ENCODE assay signal across 8 cellular contexts in the genomic region with DNA sequence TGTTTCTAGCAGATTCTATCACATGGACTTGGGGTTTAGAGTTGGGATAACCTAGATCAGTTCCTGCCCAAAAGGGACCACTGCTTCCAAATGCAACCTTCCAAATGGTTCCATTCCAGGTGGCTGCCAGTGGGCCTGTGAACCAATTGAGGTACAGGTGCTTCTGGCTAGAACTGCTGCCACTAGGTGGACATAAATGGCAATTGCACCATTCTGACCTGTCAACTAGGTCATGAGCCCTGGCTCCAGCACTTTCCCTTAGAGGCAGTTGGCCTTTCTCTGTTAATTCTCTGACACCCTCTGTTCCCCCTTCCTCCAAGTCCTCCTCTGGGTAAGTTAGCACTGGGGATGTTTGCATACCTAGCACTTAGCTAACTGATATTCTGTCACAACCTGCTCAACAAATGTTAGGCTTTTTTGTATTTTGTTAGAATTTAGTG. TPM values are rescaled to one million over a fixed set of nuclear protein-coding genes. Genes with fewer than 3 reads are reported as not detected.
DNase-seq lines count a peak whose midpoint lies in the region; ATAC-seq and TF ChIP-seq lines count a peak whose summit lies in the region.

No MANE protein-coding gene starts in this region.

- H3K27me3 ChIP-seq in HL-60 (ENCODE audit: insufficient read depth, poor library complexity, severe bottlenecking) = no peaks in the 10 kb centered on the region
- H3K27me3 ChIP-seq in Peyer's patch = no peaks in the 10 kb centered on the region
- H3K27me3 ChIP-seq in left ventricle myocardium inferior (ENCODE audit: low read depth) = peaks cover 16% of the 10 kb centered on the region

- H3K4me3 Mint-ChIP-seq in activated T-cell treated with anti-CD3 and anti-CD28 coated beads, Interleukin-2, amount 50 U/mL, for 72 hours = no peak overlapping the region

- H3K9me3 Mint-ChIP-seq in activated T-cell treated with anti-CD3 and anti-CD28 coated beads, Interleukin-2, amount 50 U/mL, for 72 hours = no peaks in the 10 kb centered on the region

- H3K9me3 ChIP-seq in Peyer's patch = no peaks in the 10 kb centered on the region
- no peaks in the 10 kb centered on the region for H3K9me3 ChIP-seq in left ventricle myocardium inferior (replicated peaks)

- peak; percentile 25 for TF ChIP-seq CTCF in AG09319 (IDR thresholded peaks at IDR 0.05; ENCODE audit: low read depth, low read length)
- no peak for TF ChIP-seq CTCF in HL-60 (IDR thresholded peaks at IDR 0.05; ENCODE audit: insufficient read depth, low read length)
- TF ChIP-seq CTCF in Peyer's patch (IDR thresholded peaks at IDR 0.05) = peak; percentile 39 to 65 (median 60)
- peak; percentile 67 for TF ChIP-seq CTCF in left ventricle myocardium inferior (IDR thresholded peaks at IDR 0.05; ENCODE audit: borderline replicate concordance)

- H3K27me3 Mint-ChIP-seq in activated T-cell treated with anti-CD3 and anti-CD28 coated beads, Interleukin-2, amount 50 U/mL, for 72 hours (ENCODE audit: low read depth) = peaks cover 7% of the 10 kb centered on the region

- H3K27ac Mint-ChIP-seq in activated T-cell treated with anti-CD3 and anti-CD28 coated beads, Interleukin-2, amount 50 U/mL, for 72 hours = no peak overlapping the region

- intact Hi-C loops in left ventricle myocardium inferior (cut with micrococcal nuclease) = no loop called here

- peaks cover 12% of the 10 kb centered on the region for H3K4me1 Mint-ChIP-seq in activated T-cell treated with anti-CD3 and anti-CD28 coated beads, Interleukin-2, amount 50 U/mL, for 72 hours (ENCODE audit: low read depth)

- H3K4me3 ChIP-seq in HL-60 (replicated peaks; ENCODE audit: insufficient read depth, low read length) = no peak overlapping the region
- no peak overlapping the region for H3K4me3 ChIP-seq in Peyer's patch
- H3K4me3 ChIP-seq in left ventricle myocardium inferior = no peak overlapping the region

- DNase-seq in AG09319 (ENCODE audit: extremely low read depth, low read depth) (no peak), HL-60 (ENCODE audit: low read depth in 1 of 2, low spot score in 1 of 2) (peak; percentile 6 to 59), Peyer's patch (peak in 2 of 3 donors; percentile 47 to 78), left ventricle myocardium inferior (no peak)
- DNase-seq in activated T-cell treated with anti-CD3 and anti-CD28 coated beads, Interleukin-2, amount 50 U/mL, for 72 hours = peak; percentile 48 to 61
- DNase-seq in stimulated activated CD4-positive, alpha-beta T cell treated with anti-CD3 and anti-CD28 coated beads, Interleukin-1b, Interleukin-23, amount 100 ng/mL, for 48 hours = peak; percentile 55

- ATAC-seq in GM18861 (IDR thresholded peaks at IDR 0.05; ENCODE audit: unreplicated experiment) (peak; percentile 62), GM18502 (IDR thresholded peaks at IDR 0.05; ENCODE audit: poor library complexity, unreplicated experiment) (no peak)
- peak; percentile 81 to 95 for ATAC-seq in activated T-cell treated with anti-CD3 and anti-CD28 coated beads, Interleukin-2, amount 50 U/mL, for 72 hours (replicated peaks in 1 of 2)

- no peaks in the 10 kb centered on the region for H3K36me3 Mint-ChIP-seq in activated T-cell treated with anti-CD3 and anti-CD28 coated beads, Interleukin-2, amount 50 U/mL, for 72 hours (ENCODE audit: insufficient read depth in 2 of 2)

- H3K36me3 ChIP-seq in Peyer's patch (no peaks in the 10 kb centered on the region), left ventricle myocardium inferior (no peaks in the 10 kb centered on the region)

- no peak for TF ChIP-seq POLR2A in Peyer's patch (IDR thresholded peaks at IDR 0.05)

- H3K27ac ChIP-seq in HL-60 (replicated peaks) (no peak overlapping the region), Peyer's patch (no peak overlapping the region), left ventricle myocardium inferior (replicated peaks) (no peak overlapping the region)

- no peaks in the 10 kb centered on the region for H3K4me1 ChIP-seq in Peyer's patch
- no peaks in the 10 kb centered on the region for H3K4me1 ChIP-seq in left ventricle myocardium inferior

RNA-seq across cellular contexts. Expression of gene HEMGN, which starts 16.6 kb away (rescaled TPM):
- total RNA-seq in Peyer's patch = not detected
- 1 to 10 TPM; 1.1 to 1.5 TPM for total RNA-seq in activated T-cell treated with anti-CD3 and anti-CD28 coated beads, Interleukin-2, amount 50 U/mL, for 72 hours
- 0.14 TPM for total RNA-seq in left ventricle myocardium inferior

RNA-seq across cellular contexts. Expression of gene ANP32B, which starts 28.6 kb away (rescaled TPM):
- total RNA-seq in Peyer's patch = 10 to 100 TPM; 25.4 to 57.8 (median 36.6) TPM
- 100 to 1,000 TPM; 361 to 433 TPM for total RNA-seq in activated T-cell treated with anti-CD3 and anti-CD28 coated beads, Interleukin-2, amount 50 U/mL, for 72 hours
- total RNA-seq in left ventricle myocardium inferior = 49.9 TPM

RNA-seq across cellular contexts. Expression of gene TRMO, which starts 32.3 kb away (rescaled TPM):
- total RNA-seq in Peyer's patch = 100 to 1,000 TPM in 1 of 4 donors, 10 to 100 TPM in 3; 25.7 to 104 (median 29.3) TPM
- total RNA-seq in activated T-cell treated with anti-CD3 and anti-CD28 coated beads, Interleukin-2, amount 50 U/mL, for 72 hours = 10 to 100 TPM; 15.4 TPM
- 8.2 TPM for total RNA-seq in left ventricle myocardium inferior

Comparison
In these comparisons a context has a peak if more than half of its experiments do, and no peak if none do; other contexts are left out.
1. DNase-seq: peak in HL-60 (2 of 2), Peyer's patch (2 of 3), activated T-cell treated with anti-CD3 and anti-CD28 coated beads, Interleukin-2, amount 50 U/mL, for 72 hours (2 of 2) and stimulated activated CD4-positive, alpha-beta T cell treated with anti-CD3 and anti-CD28 coated beads, Interleukin-1b, Interleukin-23, amount 100 ng/mL, for 48 hours (single experiment); none in AG09319 (single experiment) and left ventricle myocardium inferior (single experiment).